Comparison of ENCODE assay signal across 27 cellular contexts in genomic region chr6:169421890-169422289, GRCh38.
DNase-seq lines count a peak whose midpoint lies in the region; ATAC-seq, FAIRE-seq and TF ChIP-seq lines count a peak whose summit lies in the region.
"Had no signal": no experiment of that assay in that cellular context is flagged by ENCODE, and none has a peak within 500 bp of the region (broad histone marks: within the 10 kb centered on the region; RNA-seq: fewer than 3 reads in every experiment).

No MANE protein-coding gene starts in this region.

- FAIRE-seq in astrocyte (lab: Jason Lieb, UNC): no peak
- FAIRE-seq: A549, GM12878, GM12892, GM18507 had no signal

- H3K27ac ChIP-seq in astrocyte (ENCODE audit: low read depth, low read length) (no peak overlapping the region), neural progenitor cell (no peak overlapping the region)
- H3K27ac ChIP-seq: 22Rv1; A549; BLaER1 treated with 17β-estradiol and CSF1 and Interleukin-3, amounts not matched to agents 10 nM and 100 nM; C4-2B had no signal

- H3K36me3 Mint-ChIP-seq in astrocyte (ENCODE audit: low read depth, unreplicated experiment): peaks cover 4% of the 10 kb centered on the region
- H3K36me3 Mint-ChIP-seq in nephron progenitor cell (ENCODE audit: low read depth): peaks cover 17% of the 10 kb centered on the region
- H3K36me3 Mint-ChIP-seq in neural progenitor cell: peaks cover 9% of the 10 kb centered on the region
- H3K36me3 Mint-ChIP-seq: CD4-positive, alpha-beta memory T cell; CD4-positive, CD25-positive, alpha-beta regulatory T cell; CD8-positive, alpha-beta memory T cell had no signal

- H3K27me3 Mint-ChIP-seq in astrocyte (ENCODE audit: low read depth, unreplicated experiment) (peaks cover 8% of the 10 kb centered on the region), nephron progenitor cell (ENCODE audit: low read depth, poor library complexity) (peaks cover 3% of the 10 kb centered on the region), neural progenitor cell (ENCODE audit: insufficient read depth, low read depth) (peaks cover 13% of the 10 kb centered on the region)
- H3K27me3 Mint-ChIP-seq: B cell; CD4-positive, CD25-positive, alpha-beta regulatory T cell had no signal

- DNase-seq in astrocyte (ENCODE audit: low read depth): no peak
- no peak for DNase-seq in nephron progenitor cell
- DNase-seq in neural progenitor cell (ENCODE audit: low spot score): no peak
- DNase-seq in posterior vena cava (ENCODE audit: low spot score): peak; percentile 61
- DNase-seq in NCI-H2107 treated with DMSO at 0.1 percent for 48 hours (lab: John Stamatoyannopoulos, UW; ENCODE audit: unreplicated experiment): no peak
- no peak for DNase-seq in activated CD4-positive, alpha-beta T cell treated with anti-CD3 and anti-CD28 coated beads for 1 hour
- DNase-seq: AML-193; CD4-positive, alpha-beta memory T cell; CD4-positive, CD25-positive, alpha-beta regulatory T cell; CD8-positive, alpha-beta memory T cell; COR-L47; DMS 273 treated with DMSO at 0.1 percent for 48 hours; DMS153; DMS53; DMS79; DND-41; EL; GDM1 had no signal

- H3K27ac Mint-ChIP-seq in astrocyte (ENCODE audit: unreplicated experiment): peak overlapping the region; percentile 9
- peak overlapping the region; percentile 94 for H3K27ac Mint-ChIP-seq in nephron progenitor cell
- peak overlapping the region; percentile 85 for H3K27ac Mint-ChIP-seq in neural progenitor cell
- H3K27ac Mint-ChIP-seq: B cell; CD4-positive, alpha-beta memory T cell; CD4-positive, CD25-positive, alpha-beta regulatory T cell; CD8-positive, alpha-beta memory T cell had no signal

- H3K4me3 ChIP-seq in astrocyte (ENCODE audit: insufficient read depth, low read depth, low read length) (no peak overlapping the region), neural progenitor cell (no peak overlapping the region)
- H3K4me3 ChIP-seq: A549; BLaER1 treated with 17β-estradiol and CSF1 and Interleukin-3, amounts not matched to agents 10 nM and 100 nM; GM12878 had no signal

- no peak overlapping the region for H3K9ac ChIP-seq in astrocyte (ENCODE audit: low read length)
- no peak overlapping the region for H3K9ac ChIP-seq in neural progenitor cell
- H3K9ac ChIP-seq: BLaER1 treated with 17β-estradiol and CSF1 and Interleukin-3, amounts not matched to agents 10 nM and 100 nM had no signal

- H3K79me2 ChIP-seq in astrocyte (ENCODE audit: insufficient read depth, low read length): no peaks in the 10 kb centered on the region
- no peaks in the 10 kb centered on the region for H3K79me2 ChIP-seq in neural progenitor cell (ENCODE audit: low read depth)

- H3K4me2 ChIP-seq in astrocyte (ENCODE audit: low read length): no peak overlapping the region
- H3K4me2 ChIP-seq in neural progenitor cell: no peak overlapping the region
- H3K4me2 ChIP-seq: A549; BLaER1 treated with 17β-estradiol and CSF1 and Interleukin-3, amounts not matched to agents 10 nM and 100 nM had no signal

- no peaks in the 10 kb centered on the region for H3K4me1 ChIP-seq in astrocyte (ENCODE audit: insufficient read depth, low read length)
- peaks cover 3% of the 10 kb centered on the region for H3K4me1 ChIP-seq in neural progenitor cell
- H3K4me1 ChIP-seq: A549; BLaER1 treated with 17β-estradiol and CSF1 and Interleukin-3, amounts not matched to agents 10 nM and 100 nM had no signal

- no peaks in the 10 kb centered on the region for H3K9me3 ChIP-seq in astrocyte (ENCODE audit: insufficient read depth, low read depth, low read length)
- H3K9me3 ChIP-seq in neural progenitor cell (ENCODE audit: low read depth): no peaks in the 10 kb centered on the region
- H3K9me3 ChIP-seq: A549 had no signal

- ATAC-seq in HG02798 (IDR thresholded peaks at IDR 0.05; ENCODE audit: poor library complexity, unreplicated experiment): no peak
- ATAC-seq: A549, GM12878 had no signal

- no peaks in the 10 kb centered on the region for H4K20me1 ChIP-seq in astrocyte (ENCODE audit: insufficient read depth, low read length)
- H4K20me1 ChIP-seq in neural progenitor cell (ENCODE audit: low read depth): no peaks in the 10 kb centered on the region
- H4K20me1 ChIP-seq: BLaER1 treated with 17β-estradiol and CSF1 and Interleukin-3, amounts not matched to agents 10 nM and 100 nM had no signal

- H3K9me3 Mint-ChIP-seq in astrocyte (ENCODE audit: unreplicated experiment) (peaks cover 6% of the 10 kb centered on the region), nephron progenitor cell (peaks cover 41% of the 10 kb centered on the region), neural progenitor cell (peaks cover 30% of the 10 kb centered on the region)

- no peaks in the 10 kb centered on the region for H3K27me3 ChIP-seq in astrocyte (ENCODE audit: insufficient read depth, low read length)
- no peaks in the 10 kb centered on the region for H3K27me3 ChIP-seq in neural progenitor cell
- H3K27me3 ChIP-seq: BLaER1 treated with 17β-estradiol and CSF1 and Interleukin-3, amounts not matched to agents 10 nM and 100 nM had no signal

- no peak overlapping the region for H2AFZ ChIP-seq in astrocyte (ENCODE audit: low read depth, low read length)
- H2AFZ ChIP-seq in neural progenitor cell (replicated peaks): no peak overlapping the region

- H3K4me3 Mint-ChIP-seq in astrocyte (ENCODE audit: unreplicated experiment) (no peak overlapping the region), nephron progenitor cell (no peak overlapping the region), neural progenitor cell (no peak overlapping the region)
- H3K4me3 Mint-ChIP-seq: B cell; CD4-positive, alpha-beta memory T cell; CD4-positive, CD25-positive, alpha-beta regulatory T cell; CD8-positive, alpha-beta memory T cell had no signal

- H3K4me1 Mint-ChIP-seq in astrocyte (ENCODE audit: low read depth, unreplicated experiment) (no peaks in the 10 kb centered on the region), nephron progenitor cell (peaks cover 16% of the 10 kb centered on the region), neural progenitor cell (peaks cover 23% of the 10 kb centered on the region)
- H3K4me1 Mint-ChIP-seq: B cell; CD8-positive, alpha-beta memory T cell had no signal

- H3F3A ChIP-seq in neural progenitor cell (ENCODE audit: low read depth): no peaks in the 10 kb centered on the region

- no peak for TF ChIP-seq CTCF in astrocyte (IDR thresholded peaks at IDR 0.05; ENCODE audit: insufficient read depth, low read depth, low read length)
- no peak for TF ChIP-seq CTCF in nephron progenitor cell (IDR thresholded peaks at IDR 0.05)
- no peak for TF ChIP-seq CTCF in neural progenitor cell (IDR thresholded peaks at IDR 0.05)

- no peaks in the 10 kb centered on the region for H3K36me3 ChIP-seq in astrocyte (ENCODE audit: insufficient read depth, low read length)
- no peaks in the 10 kb centered on the region for H3K36me3 ChIP-seq in neural progenitor cell
- H3K36me3 ChIP-seq: BLaER1 treated with 17β-estradiol and CSF1 and Interleukin-3, amounts not matched to agents 10 nM and 100 nM had no signal

- intact Hi-C loops in posterior vena cava (cut with DNase I): no loop called here

Comparison
In these comparisons a context has a peak if more than half of its experiments do, and no peak if none do; other contexts are left out.
1. H3K27ac Mint-ChIP-seq: peak in every context shown above with its lines; median percentile 94 in nephron progenitor cell; 85 in neural progenitor cell; 9 in astrocyte.